ENCODE assay signal across 22 cellular contexts in the genomic region with DNA sequence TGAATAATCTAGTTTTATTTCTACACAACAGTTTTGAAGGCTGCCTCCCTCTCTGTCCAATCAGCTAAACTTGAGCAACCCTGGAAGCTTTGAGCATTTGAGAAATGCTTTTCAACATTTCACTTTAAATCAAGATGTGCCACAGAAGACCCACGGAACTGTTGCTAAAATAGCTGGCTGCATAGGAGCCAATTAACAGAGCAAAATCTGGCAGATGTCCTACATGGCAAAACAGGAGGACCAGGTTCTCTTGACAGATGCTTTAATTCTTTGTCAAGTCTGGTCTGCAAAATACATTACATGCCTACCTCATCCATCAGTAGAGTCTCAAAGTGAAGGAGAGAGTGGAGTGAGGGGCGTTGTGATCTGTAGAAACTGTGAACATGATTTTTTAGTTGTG.
"Had no signal": no experiment of that assay in that cellular context is flagged by ENCODE, and none has a peak within 500 bp of the region (broad histone marks: within the 10 kb centered on the region; RNA-seq: fewer than 3 reads in every experiment).

No MANE protein-coding gene starts in this region.

- DNase-seq: activated CD4-positive, alpha-beta memory T cell treated with anti-CD3 and anti-CD28 coated beads, Interleukin-2, amount 10 ng/mL, durations not matched to agents 7 days and 5 days; activated CD4-positive, alpha-beta T cell treated with anti-CD3 and anti-CD28 coated beads, Interleukin-2, amount 10 ng/mL, durations not matched to agents 24 days and 14 days; activated CD4-positive, CD25-positive, alpha-beta regulatory T cell; activated CD8-positive, alpha-beta memory T cell treated with anti-CD3 and anti-CD28 coated beads, Interleukin-2, amount 10 ng/mL, durations not matched to agents 7 days and 5 days; activated gamma-delta T cell; activated naive CD4-positive, alpha-beta T cell treated with anti-CD3 and anti-CD28 coated beads, Interleukin-2, amount 50 U/mL, for 16 hours; activated naive CD8-positive, alpha-beta T cell treated with anti-CD3 and anti-CD28 coated beads, Interleukin-2, amount 50 U/mL, for 24 hours; activated T-cell treated with anti-CD3 and anti-CD28 coated beads for 4 hours; effector memory CD4-positive, alpha-beta T cell; foreskin melanocyte; kidney glomerular epithelial cell; left lung; midbrain; ovary; psoas muscle; right cardiac atrium; stimulated activated CD4-positive, alpha-beta T cell treated with anti-CD3 and anti-CD28 coated beads, Interleukin-4, amount 100 ng/mL, for 4 hours; stimulated activated naive CD8-positive, alpha-beta T cell treated with anti-CD3 and anti-CD28 coated beads, Interleukin-15, Interleukin-2, amounts not matched to agents 100 U/mL and 50 U/mL, for 24 hours; T-helper 17 cell; upper lobe of left lung had no signal

- H3K4me1 ChIP-seq: left lung, psoas muscle, upper lobe of left lung had no signal

- H3K27ac ChIP-seq: hepatocyte, left lung, ovary, psoas muscle, upper lobe of left lung had no signal

- H3K4me2 ChIP-seq: hepatocyte had no signal

- H3K36me3 ChIP-seq: left lung, ovary, upper lobe of left lung had no signal

- H3K27me3 ChIP-seq: hepatocyte, left lung, ovary, upper lobe of left lung had no signal

- H3K4me3 ChIP-seq: hepatocyte, left lung, lung, ovary, psoas muscle, upper lobe of left lung had no signal

- H3K79me2 ChIP-seq: hepatocyte had no signal
